17 cellular contexts compared by ENCODE assay signal in the genomic region with DNA sequence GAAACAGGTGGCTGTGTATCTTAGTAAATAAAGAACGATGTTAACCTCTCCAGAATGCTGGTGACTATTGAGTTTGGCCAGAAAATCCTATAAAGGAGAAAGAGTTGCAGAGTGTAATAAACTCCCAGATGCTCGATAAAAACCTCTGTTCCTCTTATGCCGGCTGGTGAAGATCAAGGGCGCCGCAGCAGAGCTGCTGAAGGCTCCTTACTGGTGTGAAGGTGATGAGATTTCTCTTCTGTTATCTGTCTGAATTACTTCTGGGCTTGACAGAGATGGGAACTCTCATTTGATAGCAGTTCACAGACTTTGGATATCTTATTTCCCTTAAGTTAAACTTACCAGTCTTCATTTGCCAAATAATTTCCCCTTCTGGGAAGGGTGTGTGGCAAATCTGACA.
"Had no signal": no experiment of that assay in that cellular context is flagged by ENCODE, and none has a peak within 500 bp of the region (broad histone marks: within the 10 kb centered on the region; RNA-seq: fewer than 3 reads in every experiment).

No MANE protein-coding gene starts in this region.

- ATAC-seq: body of pancreas; pancreas; stimulated activated memory B cell treated with anti-CD40 and anti-IgM and Interleukin-4, amounts not matched to agents 10 μg/mL and 1 μg/mL and 100 μg/mL, for 72 hours; upper lobe of right lung had no signal

- DNase-seq: activated CD4-positive, alpha-beta T cell treated with anti-CD3 and anti-CD28 coated beads, Interleukin-2, amount 50 U/mL, for 48 hours; activated naive CD8-positive, alpha-beta T cell treated with anti-CD3 and anti-CD28 coated beads, Interleukin-2, amount 10 ng/mL, durations not matched to agents 7 days and 5 days; amygdala; body of pancreas; caudate nucleus; dorsolateral prefrontal cortex; head of caudate nucleus; kidney; naive B cell; pancreas; spleen; stimulated activated CD4-positive, alpha-beta T cell treated with anti-CD3 and anti-CD28 coated beads, Interleukin-4, amount 100 ng/mL, for 4 hours; SW 1271; T-helper 2 cell; testis; upper lobe of right lung had no signal
